In genomic region chr2:100614455-100615000, GRCh38 we compare ENCODE assay signal across 1 cellular context.
TF ChIP-seq lines count a peak whose summit lies in the region.

No MANE protein-coding gene starts in this region.

TF ChIP-seq in H1, 55 proteins besides CTCF, POLR2A, EP300 and RAD21:
- TF ChIP-seq POLR2AphosphoS5 (IDR thresholded peaks at IDR 0.05; ENCODE audit: low read depth, low read length) (no peak), CEBPB (IDR thresholded peaks at IDR 0.05; ENCODE audit: low read depth, low read length) (no peak), CTBP2 (IDR thresholded peaks at IDR 0.05; ENCODE audit: borderline replicate concordance, insufficient read depth, insufficient read length, low read length) (no peak), FOSL1 (IDR thresholded peaks at IDR 0.05; ENCODE audit: insufficient read depth, low read depth, low read length) (no peak), CBX8 (IDR thresholded peaks at IDR 0.05; ENCODE audit: borderline replicate concordance, low read depth, low read length) (no peak), RFX5 (IDR thresholded peaks at IDR 0.05; ENCODE audit: borderline replicate concordance, low read depth, low read length) (no peak), KDM5A (IDR thresholded peaks at IDR 0.05; ENCODE audit: low read length) (no peak), MAFK (IDR thresholded peaks at IDR 0.05; ENCODE audit: low read depth, low read length) (no peak), EGR1 (IDR thresholded peaks at IDR 0.05; ENCODE audit: borderline replicate concordance, low read depth, low read length) (no peak), JUND (IDR thresholded peaks at IDR 0.05; ENCODE audit: low read length) (no peak), KDM4A (IDR thresholded peaks at IDR 0.05; ENCODE audit: low read depth, low read length, severe bottlenecking) (no peak), ATF3 (IDR thresholded peaks at IDR 0.05; ENCODE audit: insufficient read depth, low read depth, low read length) (no peak), E2F6 (IDR thresholded peaks at IDR 0.05) (no peak), BACH1 (IDR thresholded peaks at IDR 0.05; ENCODE audit: low read length) (no peak), TAF1 (IDR thresholded peaks at IDR 0.05; ENCODE audit: low read depth, low read length) (no peak), YY1 (IDR thresholded peaks at IDR 0.05; ENCODE audit: low read depth, low read length) (no peak), ASH2L (IDR thresholded peaks at IDR 0.05; ENCODE audit: low read length) (no peak), SIX5 (IDR thresholded peaks at IDR 0.05; ENCODE audit: low read depth, low read length) (no peak)
